Comparison of ENCODE assay signal across 8 cellular contexts in the genomic region with DNA sequence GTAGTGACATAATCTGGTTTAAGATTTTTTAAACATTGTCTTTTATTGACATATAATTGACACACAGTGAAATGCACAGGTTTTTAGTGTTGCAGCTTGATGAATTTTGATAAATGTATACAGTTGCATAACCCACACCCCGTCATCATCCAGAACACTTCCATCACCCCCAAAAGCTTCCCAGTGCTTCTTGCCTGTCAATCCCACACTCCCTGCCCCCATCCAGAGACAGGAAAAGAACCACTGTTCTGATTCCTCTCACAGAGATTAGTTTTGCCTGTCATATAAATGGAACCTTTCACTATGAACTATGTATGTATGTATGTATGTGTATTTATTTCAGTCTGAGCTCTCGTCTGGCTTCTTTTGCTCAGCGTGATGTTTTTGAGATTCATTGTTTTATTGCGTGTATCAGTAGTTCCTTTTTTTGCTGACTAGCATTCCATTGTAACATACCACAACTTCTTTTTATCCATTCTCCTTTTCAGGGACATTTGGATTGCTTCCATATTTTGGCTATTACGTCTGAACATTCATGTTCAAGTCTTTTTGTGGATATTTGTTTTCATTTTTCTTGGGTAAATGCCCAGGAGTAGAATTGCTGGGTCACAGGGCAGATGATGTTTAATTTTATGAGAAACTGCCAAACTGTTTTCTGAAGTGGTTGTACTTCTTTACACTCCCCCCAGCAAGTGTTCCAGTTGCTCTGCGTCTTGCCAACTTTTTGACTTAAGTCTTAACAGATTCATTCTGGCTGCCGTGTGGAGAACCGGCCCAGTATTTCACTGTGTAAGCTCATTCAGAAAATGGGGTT. TPM values are rescaled to one million over a fixed set of nuclear protein-coding genes. Genes with fewer than 3 reads are reported as not detected.
DNase-seq lines count a peak whose midpoint lies in the region; ATAC-seq and TF ChIP-seq lines count a peak whose summit lies in the region.

No MANE protein-coding gene starts in this region.

- H3K79me2 ChIP-seq in Loucy (ENCODE audit: insufficient read depth, low read length) = peaks cover 88% of the 10 kb centered on the region

- H3K27me3 Mint-ChIP-seq in naive thymus-derived CD4-positive, alpha-beta T cell = no peaks in the 10 kb centered on the region

- H3K9me2 ChIP-seq in Loucy (replicated peaks; ENCODE audit: low read depth, low read length) = no peaks in the 10 kb centered on the region

- no peaks in the 10 kb centered on the region for H3K27me3 ChIP-seq in BJ (ENCODE audit: control insufficient read depth, insufficient read depth, low read length)
- H3K27me3 ChIP-seq in Loucy (ENCODE audit: insufficient read depth, low read length, poor library complexity, severe bottlenecking) = no peaks in the 10 kb centered on the region
- no peaks in the 10 kb centered on the region for H3K27me3 ChIP-seq in naive thymus-derived CD4-positive, alpha-beta T cell (ENCODE audit: control insufficient read depth in 2 of 2, insufficient read depth in 2 of 2, low read length in 2 of 2)

- CTCF ChIA-PET in BJ (lab: Yijun Ruan, JAX) = no interaction called here
- CTCF ChIA-PET in naive thymus-derived CD4-positive, alpha-beta T cell (lab: Charles Lee) = interaction anchor here (0.6 to 2.1 kb wide), 6 partner anchors 9 to 322 kb away, joined by 3 to 9 read pairs (median 3); no protein-coding TSS in a partner anchor
- CTCF ChIA-PET in RWPE1 (lab: Yijun Ruan, JAX) = interaction anchor here (0.7 kb wide), 1 partner anchor 9 kb away, joined by 3 read pairs; a partner anchor contains a TSS

- H3K27ac ChIP-seq in naive thymus-derived CD4-positive, alpha-beta T cell (ENCODE audit: low read depth, low read length) = peak overlapping the region; percentile 71
- no peak overlapping the region for H3K27ac ChIP-seq in RWPE1

- H3K4me2 ChIP-seq in Loucy (ENCODE audit: low read depth, low read length, poor library complexity, severe bottlenecking) = peak overlapping the region; percentile 81

- peak; percentile 39 for DNase-seq in BJ (ENCODE audit: low read depth)
- peak; percentile 96 to 98 for DNase-seq in cardiac fibroblast (ENCODE audit: low read depth in 2 of 2)
- no peak for DNase-seq in naive thymus-derived CD4-positive, alpha-beta T cell
- DNase-seq in RKO (ENCODE audit: low spot score) = no peak
- DNase-seq in RWPE1 (ENCODE audit: low spot score) = no peak
- DNase-seq in SKM-1 treated with dmso at 0.1 percent for 144 hours (lab: John Stamatoyannopoulos, UW; ENCODE audit: unreplicated experiment) = no peak

- peak overlapping the region; percentile 49 to 85 (median 73) for H3K4me3 Mint-ChIP-seq in naive thymus-derived CD4-positive, alpha-beta T cell

- peak overlapping the region; percentile 70 to 98 (median 90) for H3K27ac Mint-ChIP-seq in naive thymus-derived CD4-positive, alpha-beta T cell

- no peaks in the 10 kb centered on the region for H3F3A ChIP-seq in Loucy (ENCODE audit: low read depth)

- intact Hi-C loops in naive thymus-derived CD4-positive, alpha-beta T cell (cut with micrococcal nuclease) = loop anchor here (1.0 to 5.0 kb wide), 4 partner anchors 8 to 809 kb away; a partner anchor contains a TSS

- H3K36me3 Mint-ChIP-seq in naive thymus-derived CD4-positive, alpha-beta T cell = peaks cover 8 to 57% (median 45%) of the 10 kb centered on the region in 5 donors

- peak overlapping the region; percentile 26; the same call in 1 of the 2 replicates for H2AFZ ChIP-seq in Loucy (ENCODE audit: low read length)

- peaks cover 38% of the 10 kb centered on the region for H3K4me1 ChIP-seq in Loucy (ENCODE audit: insufficient read depth, low read length, poor library complexity, severe bottlenecking)
- H3K4me1 ChIP-seq in naive thymus-derived CD4-positive, alpha-beta T cell (ENCODE audit: control insufficient read depth in 2 of 2, insufficient read depth in 2 of 2, low read length in 2 of 2) = peaks cover 21 to 81% of the 10 kb centered on the region in 2 donors

- no peak for TF ChIP-seq CTCF in BJ (IDR thresholded peaks at IDR 0.05; ENCODE audit: insufficient read depth, low read depth, low read length)
- TF ChIP-seq CTCF in Loucy (conservative IDR thresholded peaks at IDR 0.05; ENCODE audit: low read length) = no peak
- no peak for TF ChIP-seq CTCF in cardiac fibroblast (IDR thresholded peaks at IDR 0.05; ENCODE audit: low read depth, low read length)
- TF ChIP-seq CTCF in RWPE1 (conservative IDR thresholded peaks at IDR 0.05; ENCODE audit: low read depth) = no peak

- no peaks in the 10 kb centered on the region for H3K9me3 ChIP-seq in Loucy (ENCODE audit: insufficient read depth, low read depth, low read length)
- H3K9me3 ChIP-seq in naive thymus-derived CD4-positive, alpha-beta T cell (ENCODE audit: control insufficient read depth in 2 of 3, low read length in 3 of 3) = no peaks in the 10 kb centered on the region

- H3K36me3 ChIP-seq in BJ (ENCODE audit: control insufficient read depth, insufficient read depth, low read length) (peaks cover 3% of the 10 kb centered on the region; the same call in 1 of the 2 replicates), Loucy (ENCODE audit: insufficient read depth, low read length) (peaks cover 16% of the 10 kb centered on the region; the same call in 1 of the 2 replicates)
- peaks cover under 1 to 30% (median 8%) of the 10 kb centered on the region in 3 experiments for H3K36me3 ChIP-seq in naive thymus-derived CD4-positive, alpha-beta T cell (ENCODE audit: control insufficient read depth in 2 of 3, insufficient read depth in 3 of 3, low read length in 3 of 3)

- H3K4me1 Mint-ChIP-seq in naive thymus-derived CD4-positive, alpha-beta T cell = peaks cover 64 to 97% (median 87%) of the 10 kb centered on the region in 7 donors

- POLR2A ChIA-PET in BJ (lab: Charles Lee) (no interaction called here), RWPE1 (lab: Yijun Ruan, JAX; ENCODE audit: low non-redundant PET) (no interaction called here)
- POLR2A ChIA-PET in naive thymus-derived CD4-positive, alpha-beta T cell (lab: Charles Lee) = interaction anchor here (0.7 to 5.5 kb wide), 9 partner anchors 9 to 759 kb away, joined by 3 to 31 read pairs (median 5); a partner anchor contains a TSS

- H3K4me3 ChIP-seq in BJ (ENCODE audit: low read depth, low read length) = no peak overlapping the region
- peak overlapping the region; percentile 63 for H3K4me3 ChIP-seq in Loucy (ENCODE audit: low read length, poor library complexity, severe bottlenecking)
- H3K4me3 ChIP-seq in cardiac fibroblast (replicated peaks in 1 of 2; ENCODE audit: low read depth in 2 of 2, low read length in 2 of 2) = no peak overlapping the region
- peak overlapping the region; percentile 40 for H3K4me3 ChIP-seq in naive thymus-derived CD4-positive, alpha-beta T cell (ENCODE audit: low read length)

- peaks cover 0 to 4% (median 0%) of the 10 kb centered on the region in 11 donors for H3K9me3 Mint-ChIP-seq in naive thymus-derived CD4-positive, alpha-beta T cell

- H3K9ac ChIP-seq in Loucy (ENCODE audit: low read depth, low read length, poor library complexity, severe bottlenecking) = peak overlapping the region; percentile 66

- no peaks in the 10 kb centered on the region for H4K20me1 ChIP-seq in Loucy (ENCODE audit: insufficient read depth, low read length, poor library complexity, severe bottlenecking)

- ATAC-seq in naive thymus-derived CD4-positive, alpha-beta T cell = no peak
- ATAC-seq in HG03025 (IDR thresholded peaks at IDR 0.05; ENCODE audit: low FRiP score, unreplicated experiment) = no peak

RNA-seq across cellular contexts. Expression of a gene that starts 8.7 kb away (rescaled TPM):
- 13.6 and 16.6 TPM in 2 replicates for polyA plus RNA-seq in BJ (2011; rRNA removed)
- 14.3 and 19.5 TPM in 2 replicates for polyA minus RNA-seq in BJ (2011; rRNA and poly(A)+ RNA removed)
- 10 to 100 TPM; 21.7 to 41.7 (median 32.9) TPM for total RNA-seq in naive thymus-derived CD4-positive, alpha-beta T cell
- polyA plus RNA-seq in naive thymus-derived CD4-positive, alpha-beta T cell = 10 to 100 TPM; 53.3 to 60.9 TPM

RNA-seq across cellular contexts. Expression of a gene that starts 19.4 kb away (rescaled TPM):
- polyA plus RNA-seq in BJ (2011; rRNA removed) = 28.7 and 31.6 TPM in 2 replicates
- polyA minus RNA-seq in BJ (2011; rRNA and poly(A)+ RNA removed) = 46.5 and 50.9 TPM in 2 replicates
- 10 to 100 TPM; 38.8 to 47.9 (median 46.2) TPM for total RNA-seq in naive thymus-derived CD4-positive, alpha-beta T cell
- 1 to 10 TPM; 4.8 to 9.7 TPM for polyA plus RNA-seq in naive thymus-derived CD4-positive, alpha-beta T cell

Comparison
In these comparisons a context has a peak if more than half of its experiments do, and no peak if none do; other contexts are left out.
1. DNase-seq: peak in BJ (single experiment) and cardiac fibroblast (2 of 2); none in naive thymus-derived CD4-positive, alpha-beta T cell (0 of 9), RKO (single experiment), RWPE1 (single experiment) and SKM-1 treated with dmso at 0.1 percent for 144 hours (single experiment).
2. H3K4me3 ChIP-seq: peak in Loucy (single experiment) and naive thymus-derived CD4-positive, alpha-beta T cell (single experiment); none in BJ (single experiment) and cardiac fibroblast (0 of 2).